In genomic region chr7:28407643-28408042, GRCh38 we compare ENCODE assay signal across 12 cellular contexts. TPM values are rescaled to one million over a fixed set of nuclear protein-coding genes. Genes with fewer than 3 reads are reported as not detected.
DNase-seq lines count a peak whose midpoint lies in the region; ATAC-seq and TF ChIP-seq lines count a peak whose summit lies in the region.
"Had no signal": no experiment of that assay in that cellular context is flagged by ENCODE, and none has a peak within 500 bp of the region (broad histone marks: within the 10 kb centered on the region; RNA-seq: fewer than 3 reads in every experiment).

No MANE protein-coding gene starts in this region.

- H3K36me3 ChIP-seq in gastroesophageal sphincter = no peaks in the 10 kb centered on the region

- H3K9me3 ChIP-seq in gastroesophageal sphincter = no peaks in the 10 kb centered on the region
- H3K9me3 ChIP-seq: testis had no signal

- no peak for TF ChIP-seq EP300 in gastroesophageal sphincter (IDR thresholded peaks at IDR 0.05)

- peak overlapping the region; percentile 52 to 94 (median 90) for H3K27ac ChIP-seq in gastroesophageal sphincter
- H3K27ac ChIP-seq: 22Rv1, testis had no signal

- H3K4me1 ChIP-seq in gastroesophageal sphincter = peaks cover 0 to 49% (median 11%) of the 10 kb centered on the region in 3 donors

- no peak overlapping the region for H3K4me3 ChIP-seq in gastroesophageal sphincter
- H3K4me3 ChIP-seq: testis had no signal

- H3K27me3 ChIP-seq in gastroesophageal sphincter = peaks cover 28% of the 10 kb centered on the region
- H3K27me3 ChIP-seq: testis had no signal

- peak; percentile 24 for DNase-seq in DMS 273 (lab: John Stamatoyannopoulos, UW; ENCODE audit: unreplicated experiment)
- no peak for DNase-seq in DMS 273 treated with DMSO at 0.1 percent for 48 hours (lab: John Stamatoyannopoulos, UW)
- peak; percentile 24 for DNase-seq in amniotic stem cell (lab: John Stamatoyannopoulos, UW)
- DNase-seq in stromal cell of bone marrow (ENCODE audit: low read depth) = peak; percentile 79
- DNase-seq in NCI-H2081 (lab: John Stamatoyannopoulos, UW) = no peak
- DNase-seq: NCI-H2081 treated with DMSO at 0.1 percent for 48 hours, SW 1271, testis had no signal

- 15 to 51% methylated on average over 2 of the region's 2 CpGs for WGBS in gastroesophageal sphincter (ENCODE audit: low coverage in 1 of 2), 2 donors

- TF ChIP-seq CTCF in gastroesophageal sphincter (IDR thresholded peaks at IDR 0.05) = no peak

- ATAC-seq in gastroesophageal sphincter (no peak), GM18907 (IDR thresholded peaks at IDR 0.05; ENCODE audit: unreplicated experiment) (no peak), HG03045 (IDR thresholded peaks at IDR 0.05; ENCODE audit: unreplicated experiment) (no peak)

- TF ChIP-seq POLR2A in gastroesophageal sphincter (IDR thresholded peaks at IDR 0.05) = no peak

RNA-seq across cellular contexts. Expression of gene CREB5, which starts 4.7 kb away (rescaled TPM):
- 10 to 100 TPM in 3 of 4 donors, 1 to 10 TPM in 1; 7.8 to 29.9 (median 12.9) TPM for total RNA-seq in gastroesophageal sphincter

Comparison
In these comparisons a context has a peak if more than half of its experiments do, and no peak if none do; other contexts are left out.
1. DNase-seq: peak in DMS 273 (single experiment), amniotic stem cell (single experiment) and stromal cell of bone marrow (single experiment); none in DMS 273 treated with DMSO at 0.1 percent for 48 hours (single experiment) and NCI-H2081 (0 of 2).